ENCODE assay signal across 1 cellular context in genomic region chr20:2688041-2688591, GRCh38.
TF ChIP-seq lines count a peak whose summit lies in the region.

No MANE protein-coding gene starts in this region.

TF ChIP-seq in H1, 55 proteins besides CTCF, POLR2A, EP300 and RAD21:
- TF ChIP-seq MAX (IDR thresholded peaks at IDR 0.05) = 0 out of 2 replicates have a peak, but pooled peaks have one; percentile 11
- TF ChIP-seq KDM1A (IDR thresholded peaks at IDR 0.05; ENCODE audit: borderline replicate concordance, low read length) = no peak
- TF ChIP-seq CHD2 (IDR thresholded peaks at IDR 0.05; ENCODE audit: low read length) = no peak
- TF ChIP-seq SP2 (IDR thresholded peaks at IDR 0.05; ENCODE audit: low read length) = no peak
- no peak for TF ChIP-seq EZH2 (IDR thresholded peaks at IDR 0.05; ENCODE audit: low read depth, low read length, severe bottlenecking)
- TF ChIP-seq SP1 (IDR thresholded peaks at IDR 0.05; ENCODE audit: low read depth, low read length) = no peak
- TF ChIP-seq TCF12 (IDR thresholded peaks at IDR 0.05; ENCODE audit: low read depth, low read length) = no peak
- no peak for TF ChIP-seq POLR2AphosphoS5 (IDR thresholded peaks at IDR 0.05; ENCODE audit: low read depth, low read length)
- TF ChIP-seq SRF (IDR thresholded peaks at IDR 0.05; ENCODE audit: low read depth, low read length) = no peak
- TF ChIP-seq CHD7 (IDR thresholded peaks at IDR 0.05; ENCODE audit: insufficient replicate concordance, low read length) = no peak
- no peak for TF ChIP-seq GTF2F1 (IDR thresholded peaks at IDR 0.05; ENCODE audit: borderline replicate concordance, low read depth, low read length)
- no peak for TF ChIP-seq RBBP5 (IDR thresholded peaks at IDR 0.05; ENCODE audit: borderline replicate concordance, low read depth, low read length)
- no peak for TF ChIP-seq KDM5A (IDR thresholded peaks at IDR 0.05; ENCODE audit: low read length)
- TF ChIP-seq RNF2 (IDR thresholded peaks at IDR 0.05; ENCODE audit: borderline replicate concordance, low read depth, low read length, missing control alignments, poor library complexity, severe bottlenecking) = no peak
- TF ChIP-seq E2F6 (IDR thresholded peaks at IDR 0.05) = no peak
- TF ChIP-seq TBP (IDR thresholded peaks at IDR 0.05; ENCODE audit: low read depth, low read length) = no peak
- TF ChIP-seq MAFK (IDR thresholded peaks at IDR 0.05; ENCODE audit: low read depth, low read length) = no peak
- TF ChIP-seq GABPA (IDR thresholded peaks at IDR 0.05; ENCODE audit: borderline replicate concordance, insufficient read depth, low read length) = 0 out of 2 replicates have a peak, but pooled peaks have one; percentile 54
- no peak for TF ChIP-seq TEAD4 (IDR thresholded peaks at IDR 0.05; ENCODE audit: low read depth, low read length)
- TF ChIP-seq SIRT6 (IDR thresholded peaks at IDR 0.05; ENCODE audit: low read length) = no peak
- TF ChIP-seq CBX8 (IDR thresholded peaks at IDR 0.05; ENCODE audit: borderline replicate concordance, low read depth, low read length) = no peak
- TF ChIP-seq SUZ12 (IDR thresholded peaks at IDR 0.05; ENCODE audit: low read length) = no peak; the same call in 1 of the 2 replicates
- no peak for TF ChIP-seq SIX5 (IDR thresholded peaks at IDR 0.05; ENCODE audit: low read depth, low read length)
- peak; percentile 38; the same call in 1 of the 2 replicates for TF ChIP-seq CREB1 (IDR thresholded peaks at IDR 0.05)
- no peak for TF ChIP-seq RXRA (IDR thresholded peaks at IDR 0.05; ENCODE audit: insufficient read depth, low read depth, low read length)
- TF ChIP-seq CTBP2 (IDR thresholded peaks at IDR 0.05; ENCODE audit: borderline replicate concordance, insufficient read depth, insufficient read length, low read length) = no peak
- no peak for TF ChIP-seq BRCA1 (IDR thresholded peaks at IDR 0.05; ENCODE audit: low read depth, low read length)
- peak in 1 of 2 experiments; percentile 46; a peak in 1 of 4 replicates for TF ChIP-seq SIN3A (conservative IDR thresholded peaks at IDR 0.05 in 1 of 2, IDR thresholded peaks at IDR 0.05 in 1 of 2; ENCODE audit: low read depth in 1 of 2, low read length in 2 of 2)
- TF ChIP-seq NRF1 (IDR thresholded peaks at IDR 0.05; ENCODE audit: low read depth, low read length) = no peak
